In the genomic region with DNA sequence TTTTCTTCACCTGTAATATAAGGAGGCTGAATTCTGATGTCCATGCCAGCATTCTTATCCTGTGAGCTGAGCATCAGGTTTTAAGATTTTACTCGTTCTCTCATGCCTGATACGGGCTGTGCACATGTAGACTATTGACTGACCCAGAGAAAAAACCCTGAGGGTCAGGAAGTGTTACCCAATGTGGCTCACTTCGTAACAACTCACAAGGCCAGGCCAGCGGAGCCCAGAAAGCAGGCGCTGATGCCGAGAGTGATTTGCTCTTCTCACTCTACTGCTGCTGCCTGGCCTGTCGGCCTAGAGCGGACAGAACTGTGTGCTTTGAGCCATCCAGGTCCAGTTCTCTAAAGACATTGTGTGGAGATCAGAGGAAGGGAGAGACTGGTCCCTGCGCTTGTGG, we compare ENCODE assay signal across 19 cellular contexts. TPM values are rescaled to one million over a fixed set of nuclear protein-coding genes. Genes with fewer than 3 reads are reported as not detected.
DNase-seq lines count a peak whose midpoint lies in the region; ATAC-seq, FAIRE-seq and TF ChIP-seq lines count a peak whose summit lies in the region.
"Had no signal": no experiment of that assay in that cellular context is flagged by ENCODE, and none has a peak within 500 bp of the region (broad histone marks: within the 10 kb centered on the region; RNA-seq: fewer than 3 reads in every experiment).

No MANE protein-coding gene starts in this region.

- H3K4ac ChIP-seq in H1 (replicated peaks; ENCODE audit: insufficient read length, low read depth, low read length) = no peak overlapping the region

- no peak overlapping the region for H4K5ac ChIP-seq in H1 (ENCODE audit: insufficient read length, low read depth, low read length)

- H2AK5ac ChIP-seq in H1 (ENCODE audit: low read depth, low read length) = no peak overlapping the region

- no peak for TF ChIP-seq RAD21 in H1 (IDR thresholded peaks at IDR 0.05 in 1 of 2, conservative IDR thresholded peaks at IDR 0.05 in 1 of 2; ENCODE audit: low read depth in 2 of 2, low read length in 2 of 2)

- no peaks in the 10 kb centered on the region for H3K79me2 ChIP-seq in H1 (ENCODE audit: control insufficient read depth in 1 of 2, insufficient read depth in 2 of 2, low read length in 2 of 2)

- no peak for TF ChIP-seq CTCF in H1 (IDR thresholded peaks at IDR 0.05; ENCODE audit: control extremely low read depth in 1 of 3, insufficient read depth in 1 of 3, low read depth in 1 of 3, low read length in 3 of 3)

- H2AFZ ChIP-seq in H1 (ENCODE audit: low read length) = no peak overlapping the region

- H2BK120ac ChIP-seq in H1 (replicated peaks; ENCODE audit: low read depth, low read length) = no peak overlapping the region

- no peak overlapping the region for H3K14ac ChIP-seq in H1 (ENCODE audit: insufficient read length)

- H3K27ac ChIP-seq in H1 (ENCODE audit: low read depth, low read length) = no peak overlapping the region
- H3K27ac ChIP-seq: A549 had no signal

- H2BK15ac ChIP-seq in H1 (ENCODE audit: low read length) = no peak overlapping the region

- no peak for TF ChIP-seq EP300 in H1 (IDR thresholded peaks at IDR 0.05; ENCODE audit: borderline replicate concordance in 1 of 2, low read depth in 2 of 2, low read length in 2 of 2)

- no peaks in the 10 kb centered on the region for H3K9me3 Mint-ChIP-seq in stimulated activated naive CD8-positive, alpha-beta T cell treated with anti-CD3 and anti-CD28 coated beads, Interleukin-15, amount 100 ng/mL, for 72 hours
- H3K9me3 Mint-ChIP-seq: CD4-positive, alpha-beta T cell had no signal

- H2BK20ac ChIP-seq in H1 (ENCODE audit: low read length) = no peak overlapping the region

- no peaks in the 10 kb centered on the region for H3K9me3 ChIP-seq in H1 (ENCODE audit: insufficient read depth in 2 of 2, low read depth in 1 of 2, low read length in 1 of 2)
- H3K9me3 ChIP-seq: A549 had no signal

- H3K23ac ChIP-seq in H1 (ENCODE audit: insufficient read length) = no peak overlapping the region

- H3K4me1 ChIP-seq in H1 (replicated peaks in 1 of 4; ENCODE audit: control insufficient read depth in 3 of 4, insufficient read depth in 4 of 4, low read length in 3 of 4) = no peaks in the 10 kb centered on the region
- H3K4me1 ChIP-seq: A549 had no signal

- no peaks in the 10 kb centered on the region for H3K27me3 Mint-ChIP-seq in stimulated activated naive CD8-positive, alpha-beta T cell treated with anti-CD3 and anti-CD28 coated beads, Interleukin-15, amount 100 ng/mL, for 72 hours
- H3K27me3 Mint-ChIP-seq: CD4-positive, alpha-beta T cell had no signal

- no peaks in the 10 kb centered on the region for H3K4me1 Mint-ChIP-seq in stimulated activated naive CD8-positive, alpha-beta T cell treated with anti-CD3 and anti-CD28 coated beads, Interleukin-15, amount 100 ng/mL, for 72 hours

- H3K4me2 ChIP-seq in H1 (ENCODE audit: insufficient read depth in 1 of 2, low read depth in 2 of 2, low read length in 2 of 2) = no peak overlapping the region
- H3K4me2 ChIP-seq: A549 had no signal

- ATAC-seq in stimulated activated naive CD8-positive, alpha-beta T cell treated with anti-CD3 and anti-CD28 coated beads, Interleukin-15, amount 100 ng/mL, for 72 hours = no peak
- no peak for ATAC-seq in stimulated activated naive CD8-positive, alpha-beta T cell treated with anti-CD3 and anti-CD28 coated beads, Interleukin-15, Interleukin-2, amounts not matched to agents 100 U/mL and 50 U/mL, for 24 hours
- ATAC-seq: A549, SK-N-SH treated with all-trans-retinoic acid at 6 μM for 48 hours had no signal

- POLR2A ChIA-PET in H1 (lab: Charles Lee; ENCODE audit: partially characterized antibody) = interaction anchor here (2.4 kb wide), 1 partner anchor 16 kb away, joined by 7 read pairs; no protein-coding TSS in a partner anchor

- no peak overlapping the region for H4K8ac ChIP-seq in H1 (ENCODE audit: extremely low read depth, insufficient read depth, low read length)

- no peak overlapping the region for H3K4me3 ChIP-seq in H1 (ENCODE audit: extremely low read depth in 1 of 4, insufficient read depth in 2 of 4, low read depth in 3 of 4, low read length in 4 of 4)
- H3K4me3 ChIP-seq: A549 had no signal

- FAIRE-seq in H1 (lab: Jason Lieb, UNC) = no peak
- FAIRE-seq: A549, GM12891, HTR-8/SVneo, RCC 7860 had no signal

- CTCF ChIA-PET in H1 (lab: Charles Lee; ENCODE audit: partially characterized antibody) = interaction anchor here (0.6 to 3.7 kb wide), 5 partner anchors 17 to 97 kb away, joined by 3 to 23 read pairs (median 3); a partner anchor contains a TSS

- H3K79me1 ChIP-seq in H1 (ENCODE audit: low read depth, low read length) = no peaks in the 10 kb centered on the region

- H3K23me2 ChIP-seq in H1 (ENCODE audit: low read depth, low read length) = no peaks in the 10 kb centered on the region

- no peak overlapping the region for H3K18ac ChIP-seq in H1 (ENCODE audit: extremely low read depth, low read length)

- H3K56ac ChIP-seq in H1 (replicated peaks; ENCODE audit: insufficient read length, low read depth, low read length) = no peak overlapping the region

- H3K36me3 ChIP-seq in H1 (ENCODE audit: control insufficient read depth in 2 of 4, insufficient read depth in 4 of 4, low read length in 3 of 4) = peaks cover 0 to 8% (median 5%) of the 10 kb centered on the region in 4 experiments; a peak in 5 of 8 replicates

- WGBS in H1 (ENCODE audit: extremely low coverage in 1 of 2, insufficient coverage in 1 of 2, insufficient read length in 1 of 2, insufficient replicate concordance in 2 of 2, low coverage in 1 of 2, low lambda C conversion rate in 2 of 2, missing lambda C conversion rate in 1 of 2), 2 experiments = 96% methylated on average over 9 of the region's 9 CpGs; no CpG with 5 or more reads in 1 of the 2 experiments

- no peak overlapping the region for H3K9ac ChIP-seq in H1 (replicated peaks in 1 of 4; ENCODE audit: extremely low read depth in 1 of 4, low read depth in 3 of 4, low read length in 3 of 4)

- H3K27me3 ChIP-seq in H1 (replicated peaks in 1 of 4; ENCODE audit: control insufficient read depth in 3 of 4, extremely low read depth in 1 of 4, insufficient read depth in 3 of 4, low read length in 3 of 4) = no peaks in the 10 kb centered on the region

- H3K27ac Mint-ChIP-seq in stimulated activated naive CD8-positive, alpha-beta T cell treated with anti-CD3 and anti-CD28 coated beads, Interleukin-15, amount 100 ng/mL, for 72 hours = peak overlapping the region; percentile 21 to 52
- H3K27ac Mint-ChIP-seq: CD4-positive, alpha-beta T cell had no signal

- no peak overlapping the region for H4K91ac ChIP-seq in H1 (replicated peaks; ENCODE audit: insufficient read length, low read length)

- DNase-seq in stimulated activated naive CD8-positive, alpha-beta T cell treated with anti-CD3 and anti-CD28 coated beads, Interleukin-15, amount 100 ng/mL, for 72 hours = no peak
- DNase-seq in stimulated activated naive CD8-positive, alpha-beta T cell treated with anti-CD3 and anti-CD28 coated beads, Interleukin-15, Interleukin-2, amounts not matched to agents 100 U/mL and 50 U/mL, for 24 hours = no peak
- DNase-seq in H1 (ENCODE audit: low read depth in 1 of 2, low spot score in 2 of 2) (no peak), NCI-H2171 treated with DMSO at 0.1 percent for 48 hours (lab: John Stamatoyannopoulos, UW) (no peak), GM03348 (ENCODE audit: low spot score) (no peak)
- DNase-seq in stimulated activated CD4-positive, alpha-beta T cell treated with anti-CD3 and anti-CD28 coated beads, Interleukin-12 subunit alpha, Interleukin-12 subunit beta, amount 100 ng/mL, for 4 hours = no peak
- DNase-seq: CD4-positive, alpha-beta T cell; DMS79; NCI-H1048; NCI-H1694; NCI-H446 treated with DMSO at 0.1 percent for 48 hours; NCI-H774; SHP77 had no signal

- H3K4me3 Mint-ChIP-seq in stimulated activated naive CD8-positive, alpha-beta T cell treated with anti-CD3 and anti-CD28 coated beads, Interleukin-15, amount 100 ng/mL, for 72 hours = no peak overlapping the region
- H3K4me3 Mint-ChIP-seq: CD4-positive, alpha-beta T cell had no signal

- TF ChIP-seq POLR2A in H1 (IDR thresholded peaks at IDR 0.05; ENCODE audit: control extremely low read depth in 1 of 2, low read depth in 2 of 2, low read length in 2 of 2) = no peak

- H4K20me1 ChIP-seq in H1 (replicated peaks in 1 of 2; ENCODE audit: control insufficient read depth in 1 of 2, insufficient read depth in 2 of 2, low read length in 2 of 2) = no peaks in the 10 kb centered on the region

- no peak overlapping the region for H2BK5ac ChIP-seq in H1 (ENCODE audit: low read depth, low read length)

- no peak overlapping the region for H2BK12ac ChIP-seq in H1 (ENCODE audit: low read depth, low read length)

RNA-seq across cellular contexts. Expression of a gene that starts 10.8 kb away (rescaled TPM):
- total RNA-seq in H1 (2021; fragmentation: NEBNext Ultra II Directional; extraction: Animal tissue kit (Norgen Biotek cat#: 25700)) = 95.1 and 95.4 TPM in 2 replicates
- 41.3 and 77.3 TPM in 2 replicates for polyA plus RNA-seq in H1 (2011; rRNA removed)
- polyA plus RNA-seq in H1 (2011; cell fraction: cytosol; rRNA removed) = 86.4 TPM
- polyA plus RNA-seq in H1 (2011; cell fraction: nucleus; rRNA removed) = 44.4 TPM
- 118 to 130 TPM (median 121 TPM) in 4 replicates for polyA plus RNA-seq in H1 (2012, experiment 1 of 2)
- polyA plus RNA-seq in H1 (2012, experiment 2 of 2) = 31.3 TPM
- polyA plus RNA-seq in H1 (2013, experiment 1 of 2) = 96.1 TPM
- polyA plus RNA-seq in H1 (2013, experiment 2 of 2) = 95.8 TPM
- 65.1 and 93.1 TPM in 2 replicates for polyA minus RNA-seq in H1 (2011; rRNA and poly(A)+ RNA removed)
- 49.0 TPM for polyA minus RNA-seq in H1 (2011; cell fraction: cytosol; rRNA and poly(A)+ RNA removed)
- polyA minus RNA-seq in H1 (2011; cell fraction: nucleus; rRNA and poly(A)+ RNA removed) = 36.1 TPM

RNA-seq across cellular contexts. Expression of a gene that starts 11.0 kb away (rescaled TPM):
- total RNA-seq in H1 (2021; fragmentation: NEBNext Ultra II Directional; extraction: Animal tissue kit (Norgen Biotek cat#: 25700)) = 48.2 and 52.7 TPM in 2 replicates
- 40.9 and 45.8 TPM in 2 replicates for polyA plus RNA-seq in H1 (2011; rRNA removed)
- polyA plus RNA-seq in H1 (2011; cell fraction: cytosol; rRNA removed) = 52.6 TPM
- polyA plus RNA-seq in H1 (2011; cell fraction: nucleus; rRNA removed) = 66.6 TPM
- polyA plus RNA-seq in H1 (2012, experiment 1 of 2) = 58.4 to 62.2 TPM (median 60.3 TPM) in 4 replicates
- polyA plus RNA-seq in H1 (2012, experiment 2 of 2) = 26.0 TPM
- 30.3 TPM for polyA plus RNA-seq in H1 (2013, experiment 1 of 2)
- polyA plus RNA-seq in H1 (2013, experiment 2 of 2) = 26.5 TPM
- polyA minus RNA-seq in H1 (2011; rRNA and poly(A)+ RNA removed) = 45.6 and 46.9 TPM in 2 replicates
- 22.9 TPM for polyA minus RNA-seq in H1 (2011; cell fraction: cytosol; rRNA and poly(A)+ RNA removed)
- polyA minus RNA-seq in H1 (2011; cell fraction: nucleus; rRNA and poly(A)+ RNA removed) = 39.9 TPM

RNA-seq across cellular contexts. Expression of a gene that starts 17.9 kb away (rescaled TPM):
- total RNA-seq in H1 (2021; fragmentation: NEBNext Ultra II Directional; extraction: Animal tissue kit (Norgen Biotek cat#: 25700)) = 26.8 and 27.0 TPM in 2 replicates
- polyA plus RNA-seq in H1 (2011; rRNA removed) = 18.3 and 19.6 TPM in 2 replicates
- 21.7 TPM for polyA plus RNA-seq in H1 (2011; cell fraction: cytosol; rRNA removed)
- polyA plus RNA-seq in H1 (2011; cell fraction: nucleus; rRNA removed) = 23.5 TPM
- polyA plus RNA-seq in H1 (2012, experiment 1 of 2) = 19.5 to 21.1 TPM (median 20.1 TPM) in 4 replicates
- 16.3 TPM for polyA plus RNA-seq in H1 (2012, experiment 2 of 2)
- polyA plus RNA-seq in H1 (2013, experiment 1 of 2) = 15.3 TPM
- polyA plus RNA-seq in H1 (2013, experiment 2 of 2) = 14.6 TPM
- 27.9 and 33.4 TPM in 2 replicates for polyA minus RNA-seq in H1 (2011; rRNA and poly(A)+ RNA removed)
- 17.2 TPM for polyA minus RNA-seq in H1 (2011; cell fraction: cytosol; rRNA and poly(A)+ RNA removed)
- polyA minus RNA-seq in H1 (2011; cell fraction: nucleus; rRNA and poly(A)+ RNA removed) = 16.7 TPM

RNA-seq across cellular contexts. Expression of a gene that starts 18.6 kb away (rescaled TPM):
- total RNA-seq in H1 (2021; fragmentation: NEBNext Ultra II Directional; extraction: Animal tissue kit (Norgen Biotek cat#: 25700)) = 50.3 and 55.2 TPM in 2 replicates
- polyA plus RNA-seq in H1 (2011; rRNA removed) = 26.5 and 27.1 TPM in 2 replicates
- 33.8 TPM for polyA plus RNA-seq in H1 (2011; cell fraction: cytosol; rRNA removed)
- 56.8 TPM for polyA plus RNA-seq in H1 (2011; cell fraction: nucleus; rRNA removed)
- polyA plus RNA-seq in H1 (2012, experiment 1 of 2) = 31.1 to 45.3 TPM (median 36.0 TPM) in 4 replicates
- 4.8 TPM for polyA plus RNA-seq in H1 (2012, experiment 2 of 2)
- 23.8 TPM for polyA plus RNA-seq in H1 (2013, experiment 1 of 2)
- 22.4 TPM for polyA plus RNA-seq in H1 (2013, experiment 2 of 2)
- polyA minus RNA-seq in H1 (2011; rRNA and poly(A)+ RNA removed) = 76.6 and 83.3 TPM in 2 replicates
- polyA minus RNA-seq in H1 (2011; cell fraction: cytosol; rRNA and poly(A)+ RNA removed) = 62.4 TPM
- 67.9 TPM for polyA minus RNA-seq in H1 (2011; cell fraction: nucleus; rRNA and poly(A)+ RNA removed)

RNA-seq across cellular contexts. Expression of a gene that starts 33.8 kb away (rescaled TPM):
- total RNA-seq in H1 (2021; fragmentation: NEBNext Ultra II Directional; extraction: Animal tissue kit (Norgen Biotek cat#: 25700)) = 32.6 and 33.2 TPM in 2 replicates
- 14.9 and 19.7 TPM in 2 replicates for polyA plus RNA-seq in H1 (2011; rRNA removed)
- 16.5 TPM for polyA plus RNA-seq in H1 (2011; cell fraction: cytosol; rRNA removed)
- 58.1 TPM for polyA plus RNA-seq in H1 (2011; cell fraction: nucleus; rRNA removed)
- 20.7 to 26.8 TPM (median 25.0 TPM) in 4 replicates for polyA plus RNA-seq in H1 (2012, experiment 1 of 2)
- polyA plus RNA-seq in H1 (2012, experiment 2 of 2) = 10.5 TPM
- 19.3 TPM for polyA plus RNA-seq in H1 (2013, experiment 1 of 2)
- polyA plus RNA-seq in H1 (2013, experiment 2 of 2) = 19.8 TPM
- polyA minus RNA-seq in H1 (2011; rRNA and poly(A)+ RNA removed) = 8.7 and 10.5 TPM in 2 replicates
- polyA minus RNA-seq in H1 (2011; cell fraction: cytosol; rRNA and poly(A)+ RNA removed) = 9.7 TPM
- polyA minus RNA-seq in H1 (2011; cell fraction: nucleus; rRNA and poly(A)+ RNA removed) = 19.4 TPM
- total RNA-seq: G401 had no signal
- polyA plus RNA-seq: A549 had no signal
